In genomic region chr15:99568548-99569352, GRCh38 we compare ENCODE assay signal across 10 cellular contexts. TPM values are rescaled to one million over a fixed set of nuclear protein-coding genes. Genes with fewer than 3 reads are reported as not detected.
A peak's percentile ranks its signal among the peaks of the same experiment; 100 is the strongest.
DNase-seq lines count a peak whose midpoint lies in the region; ATAC-seq, FAIRE-seq and TF ChIP-seq lines count a peak whose summit lies in the region.
"Had no signal": no experiment of that assay in that cellular context is flagged by ENCODE, and none has a peak within 500 bp of the region (broad histone marks: within the 10 kb centered on the region; RNA-seq: fewer than 3 reads in every experiment).

No MANE protein-coding gene starts in this region.

- peaks cover 1% of the 10 kb centered on the region for H3K9me3 Mint-ChIP-seq in neural progenitor cell

- H3K36me3 ChIP-seq in BLaER1 treated with 17β-estradiol and CSF1 and Interleukin-3, amounts not matched to agents 10 nM and 100 nM, result peaks cover 0 to 48% (median 38%) of the 10 kb centered on the region in 11 experiments; a peak in 19 of 22 replicates
- H3K36me3 ChIP-seq in HUES48 (ENCODE audit: control insufficient read depth, insufficient read depth, low read length) (no peaks in the 10 kb centered on the region), H1 (ENCODE audit: control insufficient read depth in 2 of 4, insufficient read depth in 4 of 4, low read length in 3 of 4) (peaks cover 0 to 2% (median 0%) of the 10 kb centered on the region in 4 experiments; a peak in 1 of 8 replicates), neural progenitor cell (no peaks in the 10 kb centered on the region)

- H2BK15ac ChIP-seq in H1 (ENCODE audit: low read length), result 0 out of 2 replicates have a peak overlapping the region, but pooled peaks have one; percentile 22

- TF ChIP-seq RAD21 in H1 (IDR thresholded peaks at IDR 0.05 in 1 of 2, conservative IDR thresholded peaks at IDR 0.05 in 1 of 2; ENCODE audit: low read depth in 2 of 2, low read length in 2 of 2), result no peak

- H3K14ac ChIP-seq in H1 (ENCODE audit: insufficient read length), result no peak overlapping the region

- H3K79me2 ChIP-seq in H1 (ENCODE audit: control insufficient read depth in 1 of 2, insufficient read depth in 2 of 2, low read length in 2 of 2), result peaks cover 6 to 71% of the 10 kb centered on the region in 2 experiments; a peak in 3 of 4 replicates
- H3K79me2 ChIP-seq in neural progenitor cell (ENCODE audit: low read depth), result peaks cover 74% of the 10 kb centered on the region

- CTCF ChIA-PET in H1 (lab: Charles Lee; ENCODE audit: partially characterized antibody), result interaction anchor here (1.2 to 3.2 kb wide), 3 partner anchors 12 to 160 kb away, joined by 3 to 15 read pairs (median 4); no protein-coding TSS in a partner anchor

- peak overlapping the region; percentile 72 to 94 (median 82) for H3K4me2 ChIP-seq in BLaER1 treated with 17β-estradiol and CSF1 and Interleukin-3, amounts not matched to agents 10 nM and 100 nM
- H3K4me2 ChIP-seq in H1 (ENCODE audit: insufficient read depth in 1 of 2, low read depth in 2 of 2, low read length in 2 of 2), result peak overlapping the region; percentile 64 to 73
- peak overlapping the region; percentile 26 for H3K4me2 ChIP-seq in neural progenitor cell

- no peak for ATAC-seq in HG02763 (IDR thresholded peaks at IDR 0.05; ENCODE audit: unreplicated experiment)
- ATAC-seq: activated CD8-positive, alpha-beta memory T cell treated with anti-CD3 and anti-CD28 coated beads, Interleukin-2, amount 10 ng/mL, durations not matched to agents 7 days and 5 days had no signal

- H3K79me1 ChIP-seq in H1 (ENCODE audit: low read depth, low read length), result no peaks in the 10 kb centered on the region

- H3F3A ChIP-seq in neural progenitor cell (ENCODE audit: low read depth), result peaks cover 16% of the 10 kb centered on the region

- no peak overlapping the region for H3K18ac ChIP-seq in H1 (ENCODE audit: extremely low read depth, low read length)

- no peak for TF ChIP-seq POLR2A in H1 (IDR thresholded peaks at IDR 0.05; ENCODE audit: control extremely low read depth in 1 of 2, low read depth in 2 of 2, low read length in 2 of 2)

- TF ChIP-seq CTCF in H1 (IDR thresholded peaks at IDR 0.05; ENCODE audit: control extremely low read depth in 1 of 3, insufficient read depth in 1 of 3, low read depth in 1 of 3, low read length in 3 of 3) (no peak), neural progenitor cell (IDR thresholded peaks at IDR 0.05) (no peak)

- DNase-seq in H1 (ENCODE audit: low read depth in 1 of 2, low spot score in 2 of 2) (no peak), neural progenitor cell (ENCODE audit: low spot score) (no peak)
- DNase-seq in effector CD8-positive, alpha-beta T cell (lab: John Stamatoyannopoulos, UW), result no peak
- no peak for DNase-seq in activated CD4-positive, alpha-beta T cell treated with anti-CD3 and anti-CD28 coated beads, Interleukin-2, amount 50 U/mL, for 48 hours
- DNase-seq in activated effector memory CD4-positive, alpha-beta T cell treated with anti-CD3 and anti-CD28 coated beads, Interleukin-2, amount 50 U/mL, for 16 hours, result no peak
- DNase-seq: activated CD8-positive, alpha-beta memory T cell treated with anti-CD3 and anti-CD28 coated beads, Interleukin-2, amount 10 ng/mL, durations not matched to agents 7 days and 5 days; stimulated activated CD4-positive, alpha-beta T cell treated with anti-CD3 and anti-CD28 coated beads, Interleukin-2, amount 100 ng/mL, for 48 hours had no signal

- no peak overlapping the region; the same call in 1 of the 2 replicates for H2BK5ac ChIP-seq in H1 (ENCODE audit: low read depth, low read length)

- H2BK120ac ChIP-seq in H1 (replicated peaks; ENCODE audit: low read depth, low read length), result no peak overlapping the region

- H2AK5ac ChIP-seq in H1 (ENCODE audit: low read depth, low read length), result no peak overlapping the region

- H3K4me1 Mint-ChIP-seq in neural progenitor cell, result peaks cover 24% of the 10 kb centered on the region

- H3K27me3 ChIP-seq in BLaER1 treated with 17β-estradiol and CSF1 and Interleukin-3, amounts not matched to agents 10 nM and 100 nM, result no peaks in the 10 kb centered on the region
- no peaks in the 10 kb centered on the region for H3K27me3 ChIP-seq in HUES48 (ENCODE audit: control insufficient read depth, insufficient read depth, low read length)
- H3K27me3 ChIP-seq in H1 (replicated peaks in 1 of 4; ENCODE audit: control insufficient read depth in 3 of 4, extremely low read depth in 1 of 4, insufficient read depth in 3 of 4, low read length in 3 of 4), result no peaks in the 10 kb centered on the region
- H3K27me3 ChIP-seq in neural progenitor cell, result no peaks in the 10 kb centered on the region

- no peak overlapping the region for H4K91ac ChIP-seq in H1 (replicated peaks; ENCODE audit: insufficient read length, low read length)

- H2BK12ac ChIP-seq in H1 (ENCODE audit: low read depth, low read length), result no peak overlapping the region

- H3K9ac ChIP-seq in BLaER1 treated with 17β-estradiol and CSF1 and Interleukin-3, amounts not matched to agents 10 nM and 100 nM, result peak overlapping the region; percentile 93 to 99 (median 96); a peak in 21 of 22 replicates
- H3K9ac ChIP-seq in HUES48 (ENCODE audit: low read depth, low read length) (no peak overlapping the region), H1 (replicated peaks in 1 of 4; ENCODE audit: extremely low read depth in 1 of 4, low read depth in 3 of 4, low read length in 3 of 4) (peak overlapping the region in 1 of 4 experiments; percentile 37; a peak in 2 of 7 replicates), neural progenitor cell (no peak overlapping the region)

- peaks cover 9% of the 10 kb centered on the region for H3K36me3 Mint-ChIP-seq in neural progenitor cell

- H3K4me3 Mint-ChIP-seq in neural progenitor cell, result no peak overlapping the region
- H3K4me3 Mint-ChIP-seq: activated CD8-positive, alpha-beta memory T cell treated with anti-CD3 and anti-CD28 coated beads, Interleukin-2, amount 10 ng/mL, durations not matched to agents 7 days and 5 days had no signal

- H3K4me3 ChIP-seq in BLaER1 treated with 17β-estradiol and CSF1 and Interleukin-3, amounts not matched to agents 10 nM and 100 nM, result peak overlapping the region; percentile 88 to 95 (median 92); a peak in 19 of 20 replicates
- H3K4me3 ChIP-seq in HUES48 (ENCODE audit: low read depth, low read length), result peak overlapping the region; percentile 79
- peak overlapping the region in 1 of 4 experiments; percentile 76; a peak in 2 of 8 replicates for H3K4me3 ChIP-seq in H1 (ENCODE audit: extremely low read depth in 1 of 4, insufficient read depth in 2 of 4, low read depth in 3 of 4, low read length in 4 of 4)
- H3K4me3 ChIP-seq in neural progenitor cell, result no peak overlapping the region

- H3K27me3 Mint-ChIP-seq in neural progenitor cell (ENCODE audit: insufficient read depth, low read depth), result peaks cover 3% of the 10 kb centered on the region

- H3K4me1 ChIP-seq in BLaER1 treated with 17β-estradiol and CSF1 and Interleukin-3, amounts not matched to agents 10 nM and 100 nM, result peaks cover 25 to 70% (median 32%) of the 10 kb centered on the region in 10 experiments
- H3K4me1 ChIP-seq in HUES48 (ENCODE audit: control insufficient read depth, insufficient read depth, low read length) (peaks cover 38% of the 10 kb centered on the region), H1 (replicated peaks in 1 of 4; ENCODE audit: control insufficient read depth in 3 of 4, insufficient read depth in 4 of 4, low read length in 3 of 4) (peaks cover 0 to 17% (median 13%) of the 10 kb centered on the region in 4 experiments; a peak in 4 of 7 replicates), neural progenitor cell (peaks cover 20% of the 10 kb centered on the region)

- POLR2A ChIA-PET in H1 (lab: Charles Lee; ENCODE audit: partially characterized antibody), result no interaction called here

- H3K27ac Mint-ChIP-seq in neural progenitor cell, result no peak overlapping the region
- H3K27ac Mint-ChIP-seq: activated CD8-positive, alpha-beta memory T cell treated with anti-CD3 and anti-CD28 coated beads, Interleukin-2, amount 10 ng/mL, durations not matched to agents 7 days and 5 days had no signal

- H2AFZ ChIP-seq in H1 (ENCODE audit: low read length) (no peak overlapping the region), neural progenitor cell (replicated peaks) (no peak overlapping the region)

- no peak overlapping the region for H3K23ac ChIP-seq in H1 (ENCODE audit: insufficient read length)

- H2BK20ac ChIP-seq in H1 (ENCODE audit: low read length), result no peak overlapping the region

- no peak overlapping the region for H4K5ac ChIP-seq in H1 (ENCODE audit: insufficient read length, low read depth, low read length)

- no peak for FAIRE-seq in H1 (lab: Jason Lieb, UNC)

- peaks cover 0 to 35% (median 32%) of the 10 kb centered on the region in 11 experiments; a peak in 19 of 22 replicates for H3K9me3 ChIP-seq in BLaER1 treated with 17β-estradiol and CSF1 and Interleukin-3, amounts not matched to agents 10 nM and 100 nM (replicated peaks in 1 of 11)
- no peaks in the 10 kb centered on the region for H3K9me3 ChIP-seq in HUES48 (ENCODE audit: control insufficient read depth, insufficient read depth, low read length)
- H3K9me3 ChIP-seq in H1 (ENCODE audit: insufficient read depth in 2 of 2, low read depth in 1 of 2, low read length in 1 of 2), result no peaks in the 10 kb centered on the region
- no peaks in the 10 kb centered on the region for H3K9me3 ChIP-seq in neural progenitor cell (ENCODE audit: low read depth)

- H3K4ac ChIP-seq in H1 (replicated peaks; ENCODE audit: insufficient read length, low read depth, low read length), result peak overlapping the region; percentile 96

- H3K27ac ChIP-seq in BLaER1 treated with 17β-estradiol and CSF1 and Interleukin-3, amounts not matched to agents 10 nM and 100 nM, result peak overlapping the region; percentile 22 to 99 (median 98); a peak in 18 of 22 replicates
- H3K27ac ChIP-seq in HUES48 (ENCODE audit: low read depth, low read length) (peak overlapping the region; percentile 26), H1 (ENCODE audit: low read depth, low read length) (no peak overlapping the region), neural progenitor cell (no peak overlapping the region)

- no peak for TF ChIP-seq EP300 in H1 (IDR thresholded peaks at IDR 0.05; ENCODE audit: borderline replicate concordance in 1 of 2, low read depth in 2 of 2, low read length in 2 of 2)

- WGBS in H1 (ENCODE audit: extremely low coverage in 1 of 2, insufficient coverage in 1 of 2, insufficient read length in 1 of 2, insufficient replicate concordance in 2 of 2, low coverage in 1 of 2, low lambda C conversion rate in 2 of 2, missing lambda C conversion rate in 1 of 2), 2 experiments, result 27% methylated on average over 9 of the region's 9 CpGs; no CpG with 5 or more reads in 1 of the 2 experiments

- H4K20me1 ChIP-seq in BLaER1 treated with 17β-estradiol and CSF1 and Interleukin-3, amounts not matched to agents 10 nM and 100 nM, result peaks cover 34 to 68% (median 61%) of the 10 kb centered on the region in 11 experiments; a peak in 18 of 22 replicates
- H4K20me1 ChIP-seq in H1 (replicated peaks in 1 of 2; ENCODE audit: control insufficient read depth in 1 of 2, insufficient read depth in 2 of 2, low read length in 2 of 2) (peaks cover 3 to 7% of the 10 kb centered on the region in 2 experiments), neural progenitor cell (ENCODE audit: low read depth) (peaks cover 31% of the 10 kb centered on the region)

- H3K23me2 ChIP-seq in H1 (ENCODE audit: low read depth, low read length), result peaks cover 10% of the 10 kb centered on the region; the same call in 1 of the 2 replicates

- no peak overlapping the region for H3K56ac ChIP-seq in H1 (replicated peaks; ENCODE audit: insufficient read length, low read depth, low read length)

- no peak overlapping the region for H4K8ac ChIP-seq in H1 (ENCODE audit: extremely low read depth, insufficient read depth, low read length)

RNA-seq across cellular contexts. Expression of gene MEF2A, which starts 3.0 kb away (rescaled TPM):
- 22.5 TPM in 2 replicates for total RNA-seq in H1 (2021; fragmentation: NEBNext Ultra II Directional; extraction: Animal tissue kit (Norgen Biotek cat#: 25700))
- 14.3 and 15.6 TPM in 2 replicates for polyA plus RNA-seq in H1 (2011; rRNA removed)
- 12.6 TPM for polyA plus RNA-seq in H1 (2011; cell fraction: cytosol; rRNA removed)
- polyA plus RNA-seq in H1 (2011; cell fraction: nucleus; rRNA removed), result 26.9 TPM
- 8.7 to 13.9 TPM (median 10.7 TPM) in 4 replicates for polyA plus RNA-seq in H1 (2012, experiment 1 of 2)
- 1.2 TPM for polyA plus RNA-seq in H1 (2012, experiment 2 of 2)
- polyA plus RNA-seq in H1 (2013, experiment 1 of 2), result 10.5 TPM
- 10.3 TPM for polyA plus RNA-seq in H1 (2013, experiment 2 of 2)
- 29.3 and 33.4 TPM in 2 replicates for polyA minus RNA-seq in H1 (2011; rRNA and poly(A)+ RNA removed)
- polyA minus RNA-seq in H1 (2011; cell fraction: cytosol; rRNA and poly(A)+ RNA removed), result 15.7 TPM
- polyA minus RNA-seq in H1 (2011; cell fraction: nucleus; rRNA and poly(A)+ RNA removed), result 41.5 TPM
- 32.1 and 61.9 TPM in 2 replicates for total RNA-seq in neural progenitor cell (ENCODE audit: low replicate concordance)

Comparison
In these comparisons a context has a peak if more than half of its experiments do, and no peak if none do; other contexts are left out.
1. H3K27ac ChIP-seq: peak in BLaER1 treated with 17β-estradiol and CSF1 and Interleukin-3, amounts not matched to agents 10 nM and 100 nM (11 of 11) and HUES48 (single experiment); none in H1 (single experiment) and neural progenitor cell (single experiment).
2. H3K4me2 ChIP-seq: peak in every context shown above with its lines; median percentile 82 in BLaER1 treated with 17β-estradiol and CSF1 and Interleukin-3, amounts not matched to agents 10 nM and 100 nM; 68 in H1; 26 in neural progenitor cell.
3. H3K9ac ChIP-seq: peak in BLaER1 treated with 17β-estradiol and CSF1 and Interleukin-3, amounts not matched to agents 10 nM and 100 nM (11 of 11); none in HUES48 (single experiment) and neural progenitor cell (single experiment).